ENCODE assay signal across 1 cellular context in the genomic region with DNA sequence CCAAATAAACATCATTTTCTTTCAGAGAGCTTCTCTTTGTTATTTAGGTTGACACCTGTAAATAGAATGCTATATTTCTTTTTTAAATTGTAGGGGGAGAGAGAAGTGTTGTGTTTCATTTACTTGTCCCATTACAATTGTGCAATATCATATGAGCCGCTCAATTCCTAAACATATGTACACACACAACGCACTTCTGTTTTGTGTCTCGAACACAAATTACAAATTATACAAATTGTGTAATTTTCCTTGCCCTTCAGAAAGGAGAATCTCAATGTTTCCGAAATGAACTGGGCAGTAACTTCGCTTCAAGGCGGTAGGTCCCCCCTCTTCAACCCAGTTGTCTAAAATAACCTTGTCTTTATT.
TF ChIP-seq lines count a peak whose summit lies in the region.

No MANE protein-coding gene starts in this region.

TF ChIP-seq in HepG2, 621 proteins besides CTCF, POLR2A, EP300 and RAD21:
- TF ChIP-seq ZNF891 (CRISPR knock-in tag; IDR thresholded peaks at IDR 0.05) (no peak), ZNF451 (CRISPR knock-in tag; IDR thresholded peaks at IDR 0.05) (no peak), ZBTB20 (CRISPR knock-in tag; IDR thresholded peaks at IDR 0.05; ENCODE audit: borderline replicate concordance, low read depth) (0 out of 2 replicates have a peak, but pooled peaks have one; percentile 9), CEBPB (IDR thresholded peaks at IDR 0.05; ENCODE audit: borderline replicate concordance, low read depth, low read length) (peak; percentile 70), YEATS2 (CRISPR knock-in tag; IDR thresholded peaks at IDR 0.05; ENCODE audit: borderline replicate concordance) (no peak), NFKB2 (CRISPR knock-in tag; IDR thresholded peaks at IDR 0.05; ENCODE audit: borderline replicate concordance) (no peak), ETV5 (CRISPR knock-in tag; IDR thresholded peaks at IDR 0.05; ENCODE audit: borderline replicate concordance) (no peak), NONO (IDR thresholded peaks at IDR 0.05) (no peak), NONO (CRISPR knock-in tag; conservative IDR thresholded peaks at IDR 0.05) (no peak), NR2F1 (CRISPR knock-in tag; IDR thresholded peaks at IDR 0.05) (no peak), ZBTB8A (CRISPR knock-in tag; IDR thresholded peaks at IDR 0.05; ENCODE audit: borderline replicate concordance, low read depth) (no peak), ZFX (CRISPR knock-in tag; IDR thresholded peaks at IDR 0.05; ENCODE audit: low read depth) (no peak), IRF2 (CRISPR knock-in tag; IDR thresholded peaks at IDR 0.05) (no peak), ZFP41 (CRISPR knock-in tag; IDR thresholded peaks at IDR 0.05; ENCODE audit: borderline replicate concordance) (no peak), KMT2A (CRISPR knock-in tag; IDR thresholded peaks at IDR 0.05) (no peak), JUND (CRISPR knock-in tag; IDR thresholded peaks at IDR 0.05) (no peak), YEATS4 (CRISPR knock-in tag; IDR thresholded peaks at IDR 0.05; ENCODE audit: borderline replicate concordance) (no peak), BORCS8-MEF2B (CRISPR knock-in tag; IDR thresholded peaks at IDR 0.05) (no peak), KDM3A (CRISPR knock-in tag; IDR thresholded peaks at IDR 0.05; ENCODE audit: low read depth) (no peak), ZBTB7B (CRISPR knock-in tag; IDR thresholded peaks at IDR 0.05) (no peak), ZSCAN5A (CRISPR knock-in tag; IDR thresholded peaks at IDR 0.05; ENCODE audit: borderline replicate concordance) (no peak), KDM6A (CRISPR knock-in tag; IDR thresholded peaks at IDR 0.05; ENCODE audit: low read depth) (no peak), ZNF501 (CRISPR knock-in tag; IDR thresholded peaks at IDR 0.05) (no peak), ZIK1 (CRISPR knock-in tag; IDR thresholded peaks at IDR 0.05; ENCODE audit: borderline replicate concordance, low read depth) (no peak), MED1 (CRISPR knock-in tag; IDR thresholded peaks at IDR 0.05) (no peak), HDAC1 (CRISPR knock-in tag; IDR thresholded peaks at IDR 0.05) (0 out of 2 replicates have a peak, but pooled peaks have one; percentile 33), CHCHD3 (CRISPR knock-in tag; IDR thresholded peaks at IDR 0.05) (no peak), ZNF800 (CRISPR knock-in tag; IDR thresholded peaks at IDR 0.05) (0 out of 2 replicates have a peak, but pooled peaks have one; percentile 9), NFYB (CRISPR knock-in tag; IDR thresholded peaks at IDR 0.05) (no peak), JUN (CRISPR knock-in tag; IDR thresholded peaks at IDR 0.05) (no peak)
- TF ChIP-seq, protein P1, sequence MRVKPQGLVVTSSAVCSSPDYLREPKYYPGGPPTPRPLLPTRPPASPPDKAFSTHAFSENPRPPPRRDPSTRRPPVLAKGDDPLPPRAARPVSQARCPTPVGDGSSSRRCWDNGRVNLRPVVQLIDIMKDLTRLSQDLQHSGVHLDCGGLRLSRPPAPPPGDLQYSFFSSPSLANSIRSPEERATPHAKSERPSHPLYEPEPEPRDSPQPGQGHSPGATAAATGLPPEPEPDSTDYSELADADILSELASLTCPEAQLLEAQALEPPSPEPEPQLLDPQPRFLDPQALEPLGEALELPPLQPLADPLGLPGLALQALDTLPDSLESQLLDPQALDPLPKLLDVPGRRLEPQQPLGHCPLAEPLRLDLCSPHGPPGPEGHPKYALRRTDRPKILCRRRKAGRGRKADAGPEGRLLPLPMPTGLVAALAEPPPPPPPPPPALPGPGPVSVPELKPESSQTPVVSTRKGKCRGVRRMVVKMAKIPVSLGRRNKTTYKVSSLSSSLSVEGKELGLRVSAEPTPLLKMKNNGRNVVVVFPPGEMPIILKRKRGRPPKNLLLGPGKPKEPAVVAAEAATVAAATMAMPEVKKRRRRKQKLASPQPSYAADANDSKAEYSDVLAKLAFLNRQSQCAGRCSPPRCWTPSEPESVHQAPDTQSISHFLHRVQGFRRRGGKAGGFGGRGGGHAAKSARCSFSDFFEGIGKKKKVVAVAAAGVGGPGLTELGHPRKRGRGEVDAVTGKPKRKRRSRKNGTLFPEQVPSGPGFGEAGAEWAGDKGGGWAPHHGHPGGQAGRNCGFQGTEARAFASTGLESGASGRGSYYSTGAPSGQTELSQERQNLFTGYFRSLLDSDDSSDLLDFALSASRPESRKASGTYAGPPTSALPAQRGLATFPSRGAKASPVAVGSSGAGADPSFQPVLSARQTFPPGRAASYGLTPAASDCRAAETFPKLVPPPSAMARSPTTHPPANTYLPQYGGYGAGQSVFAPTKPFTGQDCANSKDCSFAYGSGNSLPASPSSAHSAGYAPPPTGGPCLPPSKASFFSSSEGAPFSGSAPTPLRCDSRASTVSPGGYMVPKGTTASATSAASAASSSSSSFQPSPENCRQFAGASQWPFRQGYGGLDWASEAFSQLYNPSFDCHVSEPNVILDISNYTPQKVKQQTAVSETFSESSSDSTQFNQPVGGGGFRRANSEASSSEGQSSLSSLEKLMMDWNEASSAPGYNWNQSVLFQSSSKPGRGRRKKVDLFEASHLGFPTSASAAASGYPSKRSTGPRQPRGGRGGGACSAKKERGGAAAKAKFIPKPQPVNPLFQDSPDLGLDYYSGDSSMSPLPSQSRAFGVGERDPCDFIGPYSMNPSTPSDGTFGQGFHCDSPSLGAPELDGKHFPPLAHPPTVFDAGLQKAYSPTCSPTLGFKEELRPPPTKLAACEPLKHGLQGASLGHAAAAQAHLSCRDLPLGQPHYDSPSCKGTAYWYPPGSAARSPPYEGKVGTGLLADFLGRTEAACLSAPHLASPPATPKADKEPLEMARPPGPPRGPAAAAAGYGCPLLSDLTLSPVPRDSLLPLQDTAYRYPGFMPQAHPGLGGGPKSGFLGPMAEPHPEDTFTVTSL (CRISPR knock-in tag; IDR thresholded peaks at IDR 0.05; ENCODE audit: borderline replicate concordance), result 0 out of 2 replicates have a peak, but pooled peaks have one; percentile 31
- TF ChIP-seq, protein P2, sequence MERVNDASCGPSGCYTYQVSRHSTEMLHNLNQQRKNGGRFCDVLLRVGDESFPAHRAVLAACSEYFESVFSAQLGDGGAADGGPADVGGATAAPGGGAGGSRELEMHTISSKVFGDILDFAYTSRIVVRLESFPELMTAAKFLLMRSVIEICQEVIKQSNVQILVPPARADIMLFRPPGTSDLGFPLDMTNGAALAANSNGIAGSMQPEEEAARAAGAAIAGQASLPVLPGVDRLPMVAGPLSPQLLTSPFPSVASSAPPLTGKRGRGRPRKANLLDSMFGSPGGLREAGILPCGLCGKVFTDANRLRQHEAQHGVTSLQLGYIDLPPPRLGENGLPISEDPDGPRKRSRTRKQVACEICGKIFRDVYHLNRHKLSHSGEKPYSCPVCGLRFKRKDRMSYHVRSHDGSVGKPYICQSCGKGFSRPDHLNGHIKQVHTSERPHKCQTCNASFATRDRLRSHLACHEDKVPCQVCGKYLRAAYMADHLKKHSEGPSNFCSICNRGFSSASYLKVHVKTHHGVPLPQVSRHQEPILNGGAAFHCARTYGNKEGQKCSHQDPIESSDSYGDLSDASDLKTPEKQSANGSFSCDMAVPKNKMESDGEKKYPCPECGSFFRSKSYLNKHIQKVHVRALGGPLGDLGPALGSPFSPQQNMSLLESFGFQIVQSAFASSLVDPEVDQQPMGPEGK (CRISPR knock-in tag; IDR thresholded peaks at IDR 0.05), result no peak
TF ChIP-seq in HepG2: peak in this region for 5.
